ENCODE assay signal across 24 cellular contexts in genomic region chr3:37346227-37347005, GRCh38.
A peak's percentile ranks its signal among the peaks of the same experiment; 100 is the strongest.
DNase-seq lines count a peak whose midpoint lies in the region; TF ChIP-seq lines count a peak whose summit lies in the region.
"Had no signal": no experiment of that assay in that cellular context is flagged by ENCODE, and none has a peak within 500 bp of the region (broad histone marks: within the 10 kb centered on the region; RNA-seq: fewer than 3 reads in every experiment).

No MANE protein-coding gene starts in this region.

- DNase-seq in Ammon's horn (ENCODE audit: low spot score), result peak; percentile 38
- DNase-seq in OCI-LY7 (ENCODE audit: low spot score), result no peak
- DNase-seq in dorsolateral prefrontal cortex, result no peak
- DNase-seq in medulla oblongata (ENCODE audit: extremely low spot score), result peak; percentile 69
- DNase-seq in cerebellar nuclear complex (lab: John Stamatoyannopoulos, UW), result no peak
- DNase-seq in PC-9, result no peak
- no peak for DNase-seq in tibial nerve (ENCODE audit: low spot score in 2 of 2)
- no peak for DNase-seq in NK-92 (lab: John Stamatoyannopoulos, UW; ENCODE audit: unreplicated experiment)
- DNase-seq: CD4-positive, alpha-beta T cell; H9; HFFc6; Kasumi-1; NCI-H1092 treated with DMSO at 0.1 percent for 48 hours; NCI-H1436 treated with DMSO at 0.1 percent for 48 hours; NCI-H187 treated with DMSO at 0.1 percent for 48 hours; NCI-H2107; NCI-H446; NCI-H526; NCI-H82; Peyer's patch; SHP77 treated with DMSO at 0.1 percent for 48 hours had no signal

- H3K79me2 ChIP-seq in OCI-LY7 (ENCODE audit: insufficient read depth, low read depth, low read length), result no peaks in the 10 kb centered on the region
- H3K79me2 ChIP-seq in PC-9 (ENCODE audit: low read depth), result no peaks in the 10 kb centered on the region

- H3K27ac ChIP-seq in OCI-LY7 (ENCODE audit: low read depth, low read length, poor library complexity, severe bottlenecking), result no peak overlapping the region
- H3K27ac ChIP-seq in dorsolateral prefrontal cortex, result peak overlapping the region in 52 of 59 donors; percentile 1 to 81 (median 57)
- no peak overlapping the region for H3K27ac ChIP-seq in PC-9
- H3K27ac ChIP-seq in tibial nerve, result no peak overlapping the region
- H3K27ac ChIP-seq: BLaER1 treated with 17β-estradiol and CSF1 and Interleukin-3, amounts not matched to agents 10 nM and 100 nM; Peyer's patch had no signal

- CTCF ChIA-PET in OCI-LY7 (lab: Charles Lee; ENCODE audit: unreplicated experiment) (no interaction called here), PC-9 (lab: Charles Lee) (no interaction called here)

- H2AFZ ChIP-seq in OCI-LY7 (ENCODE audit: low read length) (no peak overlapping the region), PC-9 (no peak overlapping the region)
- H2AFZ ChIP-seq: GM23338 had no signal

- H4K20me1 ChIP-seq in OCI-LY7 (ENCODE audit: insufficient read depth, low read length), result no peaks in the 10 kb centered on the region
- H4K20me1 ChIP-seq in PC-9 (ENCODE audit: insufficient read depth), result no peaks in the 10 kb centered on the region; the same call in 1 of the 2 replicates

- H3K4me1 ChIP-seq in OCI-LY7 (ENCODE audit: insufficient read depth, low read length, poor library complexity, severe bottlenecking) (no peaks in the 10 kb centered on the region), PC-9 (replicated peaks; ENCODE audit: insufficient read depth) (no peaks in the 10 kb centered on the region), tibial nerve (no peaks in the 10 kb centered on the region)
- H3K4me1 ChIP-seq: BLaER1 treated with 17β-estradiol and CSF1 and Interleukin-3, amounts not matched to agents 10 nM and 100 nM; Peyer's patch had no signal

- WGBS in tibial nerve, 2 donors, result 78 to 85% methylated on average over 4 of the region's 4 CpGs

- H3K4me3 ChIP-seq in OCI-LY7 (ENCODE audit: low read depth, low read length, poor library complexity, severe bottlenecking) (no peak overlapping the region), dorsolateral prefrontal cortex (peak overlapping the region in 5 of 59 donors; percentile 3 to 31 (median 21)), PC-9 (no peak overlapping the region), tibial nerve (no peak overlapping the region)
- H3K4me3 ChIP-seq: BLaER1 treated with 17β-estradiol and CSF1 and Interleukin-3, amounts not matched to agents 10 nM and 100 nM; GM23338; K562; Peyer's patch had no signal

- no peaks in the 10 kb centered on the region for H3K9me2 ChIP-seq in OCI-LY7 (ENCODE audit: insufficient read depth, low read length)
- no peaks in the 10 kb centered on the region for H3K9me2 ChIP-seq in PC-9 (ENCODE audit: insufficient read depth)

- TF ChIP-seq CTCF in OCI-LY7 (conservative IDR thresholded peaks at IDR 0.05; ENCODE audit: low read length), result no peak
- peak in 1 of 56 donors; percentile 2 for TF ChIP-seq CTCF in dorsolateral prefrontal cortex (IDR thresholded peaks at IDR 0.05 in 54 of 56, conservative IDR thresholded peaks at IDR 0.05 in 2 of 56; ENCODE audit: low read depth in 1 of 56, partially characterized antibody in 56 of 56)
- TF ChIP-seq CTCF in PC-9 (conservative IDR thresholded peaks at IDR 0.05), result no peak
- TF ChIP-seq CTCF in tibial nerve (IDR thresholded peaks at IDR 0.05), result no peak

- no peak for TF ChIP-seq POLR2A in tibial nerve (IDR thresholded peaks at IDR 0.05)

- H3K36me3 ChIP-seq in OCI-LY7 (ENCODE audit: insufficient read depth, low read length) (peaks cover 61% of the 10 kb centered on the region), PC-9 (ENCODE audit: low read depth) (peaks cover 25% of the 10 kb centered on the region; the same call in 1 of the 2 replicates), tibial nerve (peaks cover 4 to 67% (median 8%) of the 10 kb centered on the region in 3 donors)

- H3F3A ChIP-seq in PC-9 (ENCODE audit: insufficient read depth, low read depth), result 0 out of 2 replicates have a peak, but pooled peaks cover 11% of the 10 kb centered on the region

- intact Hi-C loops in OCI-LY7 (cut with micrococcal nuclease; ENCODE audit: unreplicated experiment) (no loop called here), dorsolateral prefrontal cortex (cut with DNase I) (no loop called here), PC-9 (cut with micrococcal nuclease; ENCODE audit: unreplicated experiment) (no loop called here)

- H3K27me3 ChIP-seq in dorsolateral prefrontal cortex (no peaks in the 10 kb centered on the region), PC-9 (ENCODE audit: insufficient read depth, low read depth) (no peaks in the 10 kb centered on the region), tibial nerve (no peaks in the 10 kb centered on the region)
- H3K27me3 ChIP-seq: BLaER1 treated with 17β-estradiol and CSF1 and Interleukin-3, amounts not matched to agents 10 nM and 100 nM; Peyer's patch had no signal

- H3K4me2 ChIP-seq in OCI-LY7 (ENCODE audit: low read length), result no peak overlapping the region
- H3K4me2 ChIP-seq in PC-9, result no peak overlapping the region
- H3K4me2 ChIP-seq: BLaER1 treated with 17β-estradiol and CSF1 and Interleukin-3, amounts not matched to agents 10 nM and 100 nM; GM23338 had no signal

- H3K9me3 ChIP-seq in OCI-LY7 (ENCODE audit: low read length) (no peaks in the 10 kb centered on the region), PC-9 (ENCODE audit: insufficient read depth, low read depth) (no peaks in the 10 kb centered on the region), tibial nerve (no peaks in the 10 kb centered on the region)
- H3K9me3 ChIP-seq: Peyer's patch had no signal

- TF ChIP-seq EP300 in tibial nerve (IDR thresholded peaks at IDR 0.05), result no peak

- POLR2A ChIA-PET in OCI-LY7 (lab: Charles Lee) (no interaction called here), PC-9 (lab: Charles Lee; ENCODE audit: unreplicated experiment) (no interaction called here)

- BruUV-seq in OCI-LY7 (replicated peaks; lab: Mats Ljungman, UMichigan), result TSS peak; percentile 24
- BruUV-seq in PC-9 (replicated peaks; lab: Mats Ljungman, UMichigan), result no TSS peak

Comparison
In these comparisons a context has a peak if more than half of its experiments do, and no peak if none do; other contexts are left out.
1. DNase-seq: peak in Ammon's horn (single experiment) and medulla oblongata (single experiment); none in OCI-LY7 (single experiment), dorsolateral prefrontal cortex (0 of 10), cerebellar nuclear complex (0 of 2), PC-9 (0 of 2), tibial nerve (0 of 2) and NK-92 (single experiment).
2. H3K27ac ChIP-seq: peak in dorsolateral prefrontal cortex (52 of 59); none in OCI-LY7 (single experiment), PC-9 (single experiment) and tibial nerve (0 of 4).